9 cellular contexts compared by ENCODE assay signal in genomic region chr2:14632133-14632936, GRCh38. TPM values are rescaled to one million over a fixed set of nuclear protein-coding genes. Genes with fewer than 3 reads are reported as not detected.
DNase-seq lines count a peak whose midpoint lies in the region; ATAC-seq, FAIRE-seq and TF ChIP-seq lines count a peak whose summit lies in the region.
"Had no signal": no experiment of that assay in that cellular context is flagged by ENCODE, and none has a peak within 500 bp of the region (broad histone marks: within the 10 kb centered on the region; RNA-seq: fewer than 3 reads in every experiment).

Gene LRATD1, plus strand, starts transcription at chr2:14632717. Its CDS starts 1,263 bp downstream, at chr2:14633980.

- peaks cover 3% of the 10 kb centered on the region for H3K9me3 Mint-ChIP-seq in activated CD4-positive, alpha-beta T cell treated with anti-CD3 and anti-CD28 coated beads, Interleukin-2, amount 10 ng/mL, durations not matched to agents 7 days and 5 days

- TF ChIP-seq CTCF in choroid plexus epithelial cell (conservative IDR thresholded peaks at IDR 0.05; ENCODE audit: low read depth, low read length) = no peak
- no peak for TF ChIP-seq CTCF in kidney (IDR thresholded peaks at IDR 0.05; ENCODE audit: borderline replicate concordance, extremely low read depth, insufficient read depth)

- H3K4me3 ChIP-seq in choroid plexus epithelial cell (ENCODE audit: low read depth, low read length) (peak within 1 kb of the TSS; percentile 30), kidney (ENCODE audit: low read length in 2 of 2) (peak within 1 kb of the TSS; percentile 54 to 73), small intestine (ENCODE audit: low read depth in 1 of 2, low read length in 2 of 2) (peak within 1 kb of the TSS; percentile 37 to 81)
- H3K4me3 ChIP-seq: BLaER1 treated with 17β-estradiol and CSF1 and Interleukin-3, amounts not matched to agents 10 nM and 100 nM had no signal

- H3K9ac ChIP-seq in kidney (ENCODE audit: low read length in 2 of 2) = peak within 1 kb of the TSS; percentile 1 to 52
- H3K9ac ChIP-seq: BLaER1 treated with 17β-estradiol and CSF1 and Interleukin-3, amounts not matched to agents 10 nM and 100 nM had no signal

- H3K27me3 Mint-ChIP-seq in activated CD4-positive, alpha-beta T cell treated with anti-CD3 and anti-CD28 coated beads, Interleukin-2, amount 10 ng/mL, durations not matched to agents 7 days and 5 days = peaks cover 60% of the 10 kb centered on the region

- H3K9me3 ChIP-seq in kidney (ENCODE audit: control insufficient read depth in 1 of 2, low read length in 2 of 2) (no peaks in the 10 kb centered on the region), small intestine (ENCODE audit: control insufficient read depth, low read depth) (no peaks in the 10 kb centered on the region)

- POLR2A ChIA-PET in activated CD4-positive, alpha-beta T cell treated with anti-CD3 and anti-CD28 coated beads, Interleukin-2, amount 10 ng/mL, durations not matched to agents 7 days and 5 days (lab: Charles Lee) = no interaction called here

- in situ Hi-C loops in KBM-7 (cut with MboI; ENCODE audit: low pct_unique_long_range_greater_than_20kb, low sequenced_read_pairs) = no loop called here

- H3K4me1 ChIP-seq in kidney (ENCODE audit: control insufficient read depth in 1 of 2, insufficient read depth in 1 of 2, low read depth in 1 of 2, low read length in 2 of 2) (peaks cover 0 to 20% of the 10 kb centered on the region in 2 donors), small intestine (ENCODE audit: control insufficient read depth in 2 of 2, insufficient read depth in 1 of 2, low read depth in 1 of 2, low read length in 1 of 2) (peaks cover 0 to 2% of the 10 kb centered on the region in 2 donors)
- H3K4me1 ChIP-seq: BLaER1 treated with 17β-estradiol and CSF1 and Interleukin-3, amounts not matched to agents 10 nM and 100 nM had no signal

- no peak for FAIRE-seq in kidney (lab: Jason Lieb, UNC)
- no peak for FAIRE-seq in small intestine (lab: Jason Lieb, UNC)

- ATAC-seq in HG02870 (IDR thresholded peaks at IDR 0.05; ENCODE audit: unreplicated experiment) = no peak

- DNase-seq in activated CD4-positive, alpha-beta T cell treated with anti-CD3 and anti-CD28 coated beads, Interleukin-2, amount 10 ng/mL, durations not matched to agents 7 days and 5 days = no peak
- no peak for DNase-seq in activated CD4-positive, alpha-beta T cell treated with anti-CD3 and anti-CD28 coated beads for 4 hours
- peak; percentile 34 for DNase-seq in NCI-H526 treated with DMSO at 0.1 percent for 48 hours (lab: John Stamatoyannopoulos, UW)
- peak; percentile 49 for DNase-seq in choroid plexus epithelial cell (ENCODE audit: low read depth)
- peak; percentile 97 for DNase-seq in kidney
- peak; percentile 97 for DNase-seq in small intestine
- DNase-seq in KBM-7 = no peak

- H3K36me3 Mint-ChIP-seq in activated CD4-positive, alpha-beta T cell treated with anti-CD3 and anti-CD28 coated beads, Interleukin-2, amount 10 ng/mL, durations not matched to agents 7 days and 5 days (ENCODE audit: low read depth) = peaks cover 4% of the 10 kb centered on the region

- no peaks in the 10 kb centered on the region for H3K27me3 ChIP-seq in small intestine (ENCODE audit: control insufficient read depth in 2 of 2, insufficient read depth in 2 of 2, low read length in 2 of 2)
- H3K27me3 ChIP-seq: BLaER1 treated with 17β-estradiol and CSF1 and Interleukin-3, amounts not matched to agents 10 nM and 100 nM had no signal

- intact Hi-C loops in kidney (cut with DNase I) = no loop called here

- H3K4me1 Mint-ChIP-seq in activated CD4-positive, alpha-beta T cell treated with anti-CD3 and anti-CD28 coated beads, Interleukin-2, amount 10 ng/mL, durations not matched to agents 7 days and 5 days = peaks cover 4% of the 10 kb centered on the region

- H3K27ac Mint-ChIP-seq in activated CD4-positive, alpha-beta T cell treated with anti-CD3 and anti-CD28 coated beads, Interleukin-2, amount 10 ng/mL, durations not matched to agents 7 days and 5 days = peak within 1 kb of the TSS; percentile 64

- no peak within 1 kb of the TSS for H3K4me3 Mint-ChIP-seq in activated CD4-positive, alpha-beta T cell treated with anti-CD3 and anti-CD28 coated beads, Interleukin-2, amount 10 ng/mL, durations not matched to agents 7 days and 5 days

- H3K27ac ChIP-seq in kidney (ENCODE audit: low read depth in 2 of 2, low read length in 2 of 2) (peak within 1 kb of the TSS in 1 of 2 donors; percentile 28), small intestine (ENCODE audit: low read depth in 1 of 2, low read length in 1 of 2) (peak within 1 kb of the TSS; percentile 85 to 94)
- H3K27ac ChIP-seq: BLaER1 treated with 17β-estradiol and CSF1 and Interleukin-3, amounts not matched to agents 10 nM and 100 nM had no signal

- 3 to 7% (median 4%) methylated on average over 54 to 81 of the region's 81 CpGs for WGBS in small intestine, 3 donors

- H3K36me3 ChIP-seq in kidney (ENCODE audit: control insufficient read depth in 1 of 2, insufficient read depth in 2 of 2, low read length in 2 of 2) (no peaks in the 10 kb centered on the region), small intestine (ENCODE audit: control insufficient read depth in 2 of 2, insufficient read depth in 2 of 2, low read length in 2 of 2) (no peaks in the 10 kb centered on the region)
- H3K36me3 ChIP-seq: BLaER1 treated with 17β-estradiol and CSF1 and Interleukin-3, amounts not matched to agents 10 nM and 100 nM had no signal

- CTCF ChIA-PET in activated CD4-positive, alpha-beta T cell treated with anti-CD3 and anti-CD28 coated beads, Interleukin-2, amount 10 ng/mL, durations not matched to agents 7 days and 5 days (lab: Charles Lee) = interaction anchor here (1.6 kb wide), 1 partner anchor 9 kb away, joined by 3 read pairs; no protein-coding TSS in a partner anchor

RNA-seq across cellular contexts. Expression of gene LRATD1, which starts in this region (rescaled TPM):
- total RNA-seq in activated CD4-positive, alpha-beta T cell treated with anti-CD3 and anti-CD28 coated beads, Interleukin-2, amount 10 ng/mL, durations not matched to agents 7 days and 5 days = not detected
- total RNA-seq in kidney = 17.3 TPM
- polyA plus RNA-seq in kidney (ENCODE audit: insufficient read depth, low read depth, low replicate concordance) = 4.2 TPM
- 10 to 100 TPM; 24.6 to 41.2 (median 33.2) TPM for polyA plus RNA-seq in small intestine

Comparison
In these comparisons a context has a peak if more than half of its experiments do, and no peak if none do; other contexts are left out.
1. RNA of gene LRATD1 (total RNA-seq): 17.3 TPM in kidney (single experiment); not detected in activated CD4-positive, alpha-beta T cell treated with anti-CD3 and anti-CD28 coated beads, Interleukin-2, amount 10 ng/mL, durations not matched to agents 7 days and 5 days; every median in the first group is over 10 times any median in the second.
2. DNase-seq: peak in NCI-H526 treated with DMSO at 0.1 percent for 48 hours (single experiment), choroid plexus epithelial cell (single experiment), kidney (single experiment) and small intestine (single experiment); none in activated CD4-positive, alpha-beta T cell treated with anti-CD3 and anti-CD28 coated beads, Interleukin-2, amount 10 ng/mL, durations not matched to agents 7 days and 5 days (single experiment), activated CD4-positive, alpha-beta T cell treated with anti-CD3 and anti-CD28 coated beads for 4 hours (0 of 2) and KBM-7 (single experiment).
3. Peak in every context shown above with its lines, with median percentiles within 50 percentile points of each other: H3K4me3 ChIP-seq.